ENCODE assay signal across 10 cellular contexts in the genomic region with DNA sequence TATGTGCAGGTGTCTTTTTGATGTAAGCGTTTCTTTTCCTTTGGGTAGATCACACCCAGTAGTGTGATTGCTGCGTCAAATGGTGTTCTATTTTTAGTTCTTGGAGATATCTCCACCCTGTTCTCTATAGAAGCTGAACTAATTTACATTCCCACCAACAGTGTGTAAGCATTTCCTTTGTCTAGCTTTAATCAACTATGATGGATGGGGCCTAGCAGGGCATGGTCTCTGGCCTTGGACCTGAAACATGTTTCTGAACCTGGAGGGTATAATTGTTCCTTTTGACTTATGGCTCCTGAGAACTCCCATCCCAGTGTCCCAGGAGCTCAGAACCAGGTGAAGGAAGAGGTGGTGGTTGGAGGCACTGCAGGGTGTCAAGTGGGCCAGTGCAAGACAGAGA.
"Had no signal": no experiment of that assay in that cellular context is flagged by ENCODE, and none has a peak within 500 bp of the region (broad histone marks: within the 10 kb centered on the region; RNA-seq: fewer than 3 reads in every experiment).

No MANE protein-coding gene starts in this region.

- H3K9me3 Mint-ChIP-seq: HFFc6 had no signal

- ATAC-seq: HCT116 had no signal

- H3K4me1 ChIP-seq: HAP-1 had no signal

- H3K4me1 Mint-ChIP-seq: IgD-negative memory B cell had no signal

- H3K36me3 Mint-ChIP-seq: IgD-negative memory B cell had no signal

- H3K4me3 ChIP-seq: GM23248, HAP-1 had no signal

- H3K27ac ChIP-seq: GM23248, HL-60, KMS-11 had no signal

- DNase-seq: GM23248, GOT3, H7, HFFc6, KBM-7 had no signal

- H3K4me2 ChIP-seq: KMS-11 had no signal

- H3K36me3 ChIP-seq: HAP-1 had no signal

- H2AFZ ChIP-seq: GM23248 had no signal

- H3K4me3 Mint-ChIP-seq: HFFc6 had no signal

- H3K9me3 ChIP-seq: HAP-1 had no signal

- H3K9ac ChIP-seq: GM23248, KMS-11 had no signal

- H3K27ac Mint-ChIP-seq: HFFc6, IgD-negative memory B cell had no signal
